In genomic region chr11:101127699-101128570, GRCh38 we compare ENCODE assay signal across 7 cellular contexts. TPM values are rescaled to one million over a fixed set of nuclear protein-coding genes. Genes with fewer than 3 reads are reported as not detected.
DNase-seq lines count a peak whose midpoint lies in the region; ATAC-seq, FAIRE-seq and TF ChIP-seq lines count a peak whose summit lies in the region.

No MANE protein-coding gene starts in this region.

- H3K9me3 ChIP-seq in K562 (replicated peaks; ENCODE audit: control insufficient read depth, insufficient read depth, low read depth, low read length) (no peaks in the 10 kb centered on the region), kidney (ENCODE audit: control insufficient read depth in 1 of 2, low read length in 2 of 2) (no peaks in the 10 kb centered on the region), stomach smooth muscle (ENCODE audit: control insufficient read depth in 2 of 2, low read length in 2 of 2) (no peaks in the 10 kb centered on the region)

- TF ChIP-seq EP300 in K562 (IDR thresholded peaks at IDR 0.05; ENCODE audit: low read length), result no peak

- H2AFZ ChIP-seq in K562 (ENCODE audit: low read depth, low read length), result peak overlapping the region; percentile 86

- H3K4me1 ChIP-seq in K562 (replicated peaks in 1 of 2; ENCODE audit: control insufficient read depth in 2 of 2, insufficient read depth in 2 of 2, low read length in 2 of 2) (peaks cover 0 to 27% of the 10 kb centered on the region in 2 experiments; a peak in 3 of 5 replicates), kidney (ENCODE audit: control insufficient read depth in 1 of 2, insufficient read depth in 1 of 2, low read depth in 1 of 2, low read length in 2 of 2) (no peaks in the 10 kb centered on the region), stomach smooth muscle (ENCODE audit: control insufficient read depth, insufficient read depth, low read length) (peaks cover 9% of the 10 kb centered on the region)

- H3K36me3 ChIP-seq in K562 (ENCODE audit: control insufficient read depth, insufficient read depth, low read length), result no peaks in the 10 kb centered on the region; the same call in 2 of the 3 replicates
- no peaks in the 10 kb centered on the region for H3K36me3 ChIP-seq in kidney (ENCODE audit: control insufficient read depth in 1 of 2, insufficient read depth in 2 of 2, low read length in 2 of 2)
- H3K36me3 ChIP-seq in stomach smooth muscle (ENCODE audit: control insufficient read depth in 2 of 2, insufficient read depth in 2 of 2, low read length in 2 of 2), result no peaks in the 10 kb centered on the region

- peak overlapping the region; percentile 70 for H3K4me2 ChIP-seq in K562 (ENCODE audit: insufficient read depth, low read length)

- H4K20me1 ChIP-seq in K562 (replicated peaks; ENCODE audit: control insufficient read depth, insufficient read depth, low read length), result no peaks in the 10 kb centered on the region

- ATAC-seq in K562, result peak; percentile 60
- no peak for ATAC-seq in GM19463 (IDR thresholded peaks at IDR 0.05; ENCODE audit: unreplicated experiment)
- ATAC-seq in HG03108 (IDR thresholded peaks at IDR 0.05; ENCODE audit: unreplicated experiment), result no peak

- BruUV-seq in K562 (replicated peaks; lab: Mats Ljungman, UMichigan), result no TSS peak

- H3K9me1 ChIP-seq in K562 (ENCODE audit: control insufficient read depth, insufficient read depth, low read length), result no peaks in the 10 kb centered on the region

- DNase-seq in HT1080 (ENCODE audit: low read depth) (peak; percentile 41), K562 (ENCODE audit: extremely low read depth in 1 of 4, low spot score in 3 of 4) (peak; percentile 24 to 40 (median 34)), kidney (peak; percentile 87), HuH-7.5 (ENCODE audit: low spot score) (no peak)

- H3K4me3 ChIP-seq in K562 (peak overlapping the region; percentile 54), kidney (ENCODE audit: low read length in 2 of 2) (peak overlapping the region; percentile 37 to 77), stomach smooth muscle (ENCODE audit: low read length in 2 of 2) (peak overlapping the region; percentile 75 to 89)

- CTCF ChIA-PET in K562 (lab: Yijun Ruan, JAX; ENCODE audit: low intra/inter-chr PET ratio), result no interaction called here

- FAIRE-seq in K562 (lab: Jason Lieb, UNC) (no peak), kidney (lab: Jason Lieb, UNC) (no peak)

- peak overlapping the region; percentile 69 to 89; a peak in 3 of 4 replicates for H3K9ac ChIP-seq in K562 (ENCODE audit: insufficient read depth in 1 of 2, low read depth in 2 of 2, low read length in 2 of 2)
- H3K9ac ChIP-seq in kidney (ENCODE audit: low read length in 2 of 2), result peak overlapping the region in 1 of 2 donors; percentile 29
- peak overlapping the region in 1 of 2 donors; percentile 87 for H3K9ac ChIP-seq in stomach smooth muscle (ENCODE audit: low read length in 2 of 2)

- TF ChIP-seq POLR2A in K562 (conservative IDR thresholded peaks at IDR 0.05), result no peak

- H3K27me3 ChIP-seq in K562 (ENCODE audit: control insufficient read depth in 2 of 2, insufficient read depth in 2 of 2, low read length in 2 of 2), result peaks cover 0 to 13% of the 10 kb centered on the region in 2 experiments; a peak in 2 of 5 replicates
- H3K27me3 ChIP-seq in stomach smooth muscle (ENCODE audit: control insufficient read depth in 1 of 2, insufficient read depth in 2 of 2, low read length in 2 of 2), result peaks cover 0 to 6% of the 10 kb centered on the region in 2 donors

- POLR2A ChIA-PET in K562 (lab: Yijun Ruan, JAX), result interaction anchor here (0.6 kb wide), 1 partner anchor 156 kb away, joined by 3 read pairs; no protein-coding TSS in a partner anchor

- TF ChIP-seq CTCF in K562 (IDR thresholded peaks at IDR 0.05 in 2 of 3, conservative IDR thresholded peaks at IDR 0.05 in 1 of 3; ENCODE audit: insufficient read depth in 2 of 3, low read depth in 1 of 3, low read length in 3 of 3), result no peak
- no peak for TF ChIP-seq CTCF in kidney (IDR thresholded peaks at IDR 0.05; ENCODE audit: borderline replicate concordance, extremely low read depth, insufficient read depth)

- in situ Hi-C loops in K562 (cut with MboI), result no loop called here

- no peak for TF ChIP-seq RAD21 in K562 (CRISPR knock-in tag; conservative IDR thresholded peaks at IDR 0.05 in 1 of 2, IDR thresholded peaks at IDR 0.05 in 1 of 2)

- H3K27ac ChIP-seq in K562 (ENCODE audit: extremely low read depth, low read depth, low read length) (peak overlapping the region; percentile 70; the same call in 2 of the 3 replicates), kidney (ENCODE audit: low read depth in 2 of 2, low read length in 2 of 2) (peak overlapping the region; percentile 32 to 36), stomach smooth muscle (ENCODE audit: low read length) (no peak overlapping the region)

- peaks cover 21% of the 10 kb centered on the region for H3K79me2 ChIP-seq in K562 (ENCODE audit: control insufficient read depth, insufficient read depth, low read length)

- WGBS in K562 (ENCODE audit: insufficient coverage, low coverage, missing lambda C conversion rate), result 3% methylated on average over 50 of the region's 93 CpGs

- intact Hi-C loops in K562 (cut with micrococcal nuclease) (loop anchor here (5.0 to 10.0 kb wide), 2 partner anchors 81 to 153 kb away; no protein-coding TSS in a partner anchor), kidney (cut with DNase I) (no loop called here)

TF ChIP-seq in K562, 482 proteins besides CTCF, POLR2A, EP300 and RAD21 (continues in another document):
- TF ChIP-seq RBFOX2 (IDR thresholded peaks at IDR 0.05; ENCODE audit: low read depth, low read length) (peak; percentile 65), L3MBTL2 (IDR thresholded peaks at IDR 0.05) (peak; percentile 69), E2F6 (IDR thresholded peaks at IDR 0.05; ENCODE audit: borderline replicate concordance in 1 of 2, extremely low read depth in 1 of 2, insufficient read depth in 1 of 2, insufficient read length in 1 of 2, low read depth in 1 of 2, low read length in 1 of 2, poor library complexity in 1 of 2, severe bottlenecking in 1 of 2) (peak in 1 of 2 experiments; percentile 43), HOXB6 (CRISPR knock-in tag; IDR thresholded peaks at IDR 0.05; ENCODE audit: borderline replicate concordance) (no peak), HNRNPL (IDR thresholded peaks at IDR 0.05; ENCODE audit: low read depth, low read length) (0 out of 2 replicates have a peak, but pooled peaks have one; percentile 16), POLR2G (IDR thresholded peaks at IDR 0.05; ENCODE audit: low read depth, low read length) (peak; percentile 28), NCOA2 (IDR thresholded peaks at IDR 0.05; ENCODE audit: partially characterized antibody in 2 of 2) (no peak), NCOA6 (IDR thresholded peaks at IDR 0.05) (peak; percentile 83), CREB3 (tag; conservative IDR thresholded peaks at IDR 0.05; ENCODE audit: low read depth) (no peak), YY1 (IDR thresholded peaks at IDR 0.05; ENCODE audit: borderline replicate concordance in 1 of 3, control insufficient read depth in 1 of 3, extremely low read depth in 1 of 3, insufficient read depth in 3 of 3, insufficient read length in 1 of 3, insufficient replicate concordance in 2 of 3, low read depth in 1 of 3, low read length in 2 of 3) (peak in 1 of 3 experiments; percentile 12), CTBP1 (IDR thresholded peaks at IDR 0.05; ENCODE audit: borderline replicate concordance) (0 out of 2 replicates have a peak, but pooled peaks have one; percentile 19), NFIC (IDR thresholded peaks at IDR 0.05) (peak; percentile 39), XRCC3 (IDR thresholded peaks at IDR 0.05) (no peak), ZNF316 (IDR thresholded peaks at IDR 0.05) (no peak), NFATC3 (IDR thresholded peaks at IDR 0.05) (no peak)

RNA-seq across cellular contexts. Expression of gene PGR, which starts 1.7 kb away (rescaled TPM):
- 0.74 and 0.77 TPM in 2 replicates for total RNA-seq in HT1080 (2014; rRNA removed; shearing (Covaris generic))
- polyA plus RNA-seq in HT1080 (2015; cell fraction: cytosol; rRNA removed), result 0.71 and 0.95 TPM in 2 replicates
- 0.93 and 1.5 TPM in 2 replicates for polyA plus RNA-seq in HT1080 (2015; cell fraction: nucleus; rRNA removed)
- 3.9 and 4.9 TPM in 2 replicates for total RNA-seq in K562 (2011; cell fraction: chromatin; rRNA removed; ENCODE audit: low replicate concordance)
- 1.8 and 2.8 TPM in 2 replicates for total RNA-seq in K562 (2011; cell fraction: nucleolus; rRNA removed)
- 2.0 and 5.1 TPM in 2 replicates for total RNA-seq in K562 (2011; cell fraction: nucleoplasm; rRNA removed)
- total RNA-seq in K562 (2014; rRNA removed) (0.64 and 1.2 TPM in 2 replicates), K562 (2014; rRNA removed; fragmentation: Illumina TruSeq; extraction: Trizol) (1.5 TPM in 2 replicates), K562 (2015; rRNA removed; fragmentation: Illumina TruSeq; extraction: Trizol) (0.79 and 0.87 TPM in 2 replicates), K562 (2021) (2.4 and 2.7 TPM in 2 replicates), kidney (1.3 TPM)
- polyA plus RNA-seq in K562 (2011; rRNA removed) (0.34 and 1.5 TPM in 2 replicates), K562 (2014; fragmentation: Illumina TruSeq; extraction: Trizol) (1.3 TPM in 2 replicates), K562 (2014; fragmentation: Nextera tagmentation; extraction: Ambion mirVana) (under 1 TPM; 0.43 to 0.59 TPM), K562 (2014; rRNA removed) (1.1 and 2.1 TPM in 2 replicates), kidney (ENCODE audit: insufficient read depth, low read depth, low replicate concordance) (0.60 TPM)
- 0.37 and 1.4 TPM in 2 replicates for polyA plus RNA-seq in K562 (2011; cell fraction: cytosol; rRNA removed)
- polyA plus RNA-seq in K562 (2011; cell fraction: nucleus; rRNA removed), result 0.86 and 2.8 TPM in 2 replicates
- 0.60 and 0.91 TPM in 2 replicates for polyA plus RNA-seq in K562 (2012)
- 2.5 and 5.5 TPM in 2 replicates for polyA minus RNA-seq in K562 (2011; rRNA and poly(A)+ RNA removed)
- polyA minus RNA-seq in K562 (2011; cell fraction: cytosol; rRNA and poly(A)+ RNA removed), result 3.5 and 7.0 TPM in 2 replicates
- 2.2 and 4.0 TPM in 2 replicates for polyA minus RNA-seq in K562 (2011; cell fraction: nucleus; rRNA and poly(A)+ RNA removed)
